1 cellular context compared by ENCODE assay signal in genomic region chr5:22889714-22890113, GRCh38.
TF ChIP-seq lines count a peak whose summit lies in the region.

No MANE protein-coding gene starts in this region.

TF ChIP-seq in GM12878, 131 proteins besides CTCF, POLR2A, EP300 and RAD21:
- TF ChIP-seq IRF5 (IDR thresholded peaks at IDR 0.05; ENCODE audit: borderline replicate concordance): no peak
- no peak for TF ChIP-seq RBBP5 (conservative IDR thresholded peaks at IDR 0.05)
- peak; percentile 47; the same call in 1 of the 2 replicates for TF ChIP-seq SMC3 (IDR thresholded peaks at IDR 0.05; ENCODE audit: borderline replicate concordance, low read length)
- TF ChIP-seq BHLHE40 (IDR thresholded peaks at IDR 0.05; ENCODE audit: borderline replicate concordance in 1 of 2, low read depth in 2 of 2, low read length in 1 of 2): no peak
- TF ChIP-seq SRF (IDR thresholded peaks at IDR 0.05; ENCODE audit: low read depth in 2 of 2, low read length in 2 of 2): no peak
- TF ChIP-seq ZSCAN29 (IDR thresholded peaks at IDR 0.05): no peak
TF ChIP-seq in GM12878: peak in this region for 1.
